Comparison of ENCODE assay signal across 25 cellular contexts in genomic region chr4:52266537-52267137, GRCh38.
DNase-seq lines count a peak whose midpoint lies in the region; ATAC-seq lines count a peak whose summit lies in the region.
"Had no signal": no experiment of that assay in that cellular context is flagged by ENCODE, and none has a peak within 500 bp of the region (broad histone marks: within the 10 kb centered on the region; RNA-seq: fewer than 3 reads in every experiment).

No MANE protein-coding gene starts in this region.

- ATAC-seq in GM21381 (IDR thresholded peaks at IDR 0.05; ENCODE audit: unreplicated experiment) (no peak), HG03521 (IDR thresholded peaks at IDR 0.05; ENCODE audit: unreplicated experiment) (no peak)
- ATAC-seq: activated T-cell treated with anti-CD3 and anti-CD28 coated beads, Interleukin-2, amount 50 U/mL, for 72 hours; esophagus mucosa; lower lobe of right lung; naive thymus-derived CD8-positive, alpha-beta T cell; stimulated activated naive B cell treated with anti-CD40 and anti-IgM and Interleukin-4, amounts not matched to agents 10 μg/mL and 1 μg/mL and 100 μg/mL, for 72 hours had no signal

- no peak overlapping the region for H2AK5ac ChIP-seq in mesendoderm (ENCODE audit: low read length)

- H3K9ac ChIP-seq in mesendoderm (ENCODE audit: low read length): no peak overlapping the region
- H3K9ac ChIP-seq: BLaER1, GM23248 had no signal

- peak overlapping the region; percentile 37 for H4K5ac ChIP-seq in mesendoderm (ENCODE audit: low read length)

- no peak overlapping the region for H4K8ac ChIP-seq in mesendoderm (ENCODE audit: low read depth, low read length)

- no peaks in the 10 kb centered on the region for H3K79me1 ChIP-seq in mesendoderm (ENCODE audit: low read length)

- H2BK120ac ChIP-seq in mesendoderm (ENCODE audit: low read depth, low read length): no peak overlapping the region

- H3K79me2 ChIP-seq in mesendoderm (ENCODE audit: control insufficient read depth, insufficient read depth, low read length): no peaks in the 10 kb centered on the region

- H3K56ac ChIP-seq in mesendoderm (ENCODE audit: low read length): no peak overlapping the region

- H3K4me3 ChIP-seq in mesendoderm (ENCODE audit: low read length): no peak overlapping the region
- H3K4me3 ChIP-seq: BLaER1, GM23248, heart left ventricle, lower lobe of right lung, skin epidermis, upper lobe of left lung had no signal

- no peak overlapping the region for H3K18ac ChIP-seq in mesendoderm (ENCODE audit: low read length)

- no peak overlapping the region for H3K4ac ChIP-seq in mesendoderm (ENCODE audit: low read depth, low read length)

- H2BK5ac ChIP-seq in mesendoderm (ENCODE audit: low read length): peak overlapping the region; percentile 62

- no peaks in the 10 kb centered on the region for H3K27me3 ChIP-seq in mesendoderm (ENCODE audit: insufficient read depth, low read length, poor library complexity)
- H3K27me3 ChIP-seq: BLaER1, heart left ventricle, upper lobe of left lung had no signal

- H3K4me1 ChIP-seq in mesendoderm (ENCODE audit: control insufficient read depth, low read depth, low read length): no peaks in the 10 kb centered on the region
- H3K4me1 ChIP-seq: lower lobe of right lung had no signal

- no peaks in the 10 kb centered on the region for H3K36me3 ChIP-seq in mesendoderm (ENCODE audit: control insufficient read depth, insufficient read depth, low read length)
- H3K36me3 ChIP-seq: BLaER1, heart left ventricle, lower lobe of right lung, upper lobe of left lung had no signal

- DNase-seq in DMS 273 (lab: John Stamatoyannopoulos, UW; ENCODE audit: unreplicated experiment) (peak; percentile 66), DMS 273 treated with DMSO at 0.1 percent for 48 hours (lab: John Stamatoyannopoulos, UW) (peak; percentile 55), NCI-H774 (lab: John Stamatoyannopoulos, UW) (peak; percentile 26), mesendoderm (peak; percentile 55), GM19240 (ENCODE audit: insufficient read length, low spot score) (no peak)
- DNase-seq: activated CD4-positive, alpha-beta T cell treated with anti-CD3 and anti-CD28 coated beads, Interleukin-2, amount 50 U/mL, for 4 hours; activated naive CD4-positive, alpha-beta T cell; activated T-cell treated with anti-CD3 and anti-CD28 coated beads, Interleukin-2, amount 50 U/mL, for 72 hours; dermis blood vessel endothelial cell; foreskin melanocyte; GM23248; IMR-90; lower lobe of right lung; naive thymus-derived CD8-positive, alpha-beta T cell; NCI-H2029; NCI-H82; stimulated activated naive B cell treated with anti-CD40 and anti-IgM and Interleukin-4, amounts not matched to agents 10 μg/mL and 1 μg/mL and 100 μg/mL, for 72 hours; upper lobe of left lung had no signal

- no peak overlapping the region for H3K27ac ChIP-seq in mesendoderm (ENCODE audit: low read depth, low read length)
- H3K27ac ChIP-seq: BLaER1, GM23248, heart left ventricle, lower lobe of right lung, RWPE1, skin epidermis, upper lobe of left lung had no signal

- no peak overlapping the region for H3K23ac ChIP-seq in mesendoderm (ENCODE audit: low read length)

- H3K4me2 ChIP-seq in mesendoderm (ENCODE audit: low read length): no peak overlapping the region

- H2BK15ac ChIP-seq in mesendoderm (replicated peaks; ENCODE audit: low read depth): no peak overlapping the region
